ENCODE assay signal across 17 cellular contexts in genomic region chr6:82381278-82381677, GRCh38. TPM values are rescaled to one million over a fixed set of nuclear protein-coding genes. Genes with fewer than 3 reads are reported as not detected.
A peak's percentile ranks its signal among the peaks of the same experiment; 100 is the strongest.
DNase-seq lines count a peak whose midpoint lies in the region; ATAC-seq, FAIRE-seq and TF ChIP-seq lines count a peak whose summit lies in the region.
"Had no signal": no experiment of that assay in that cellular context is flagged by ENCODE, and none has a peak within 500 bp of the region (broad histone marks: within the 10 kb centered on the region; RNA-seq: fewer than 3 reads in every experiment).

No MANE protein-coding gene starts in this region.

- no peaks in the 10 kb centered on the region for H3K27me3 Mint-ChIP-seq in MCF 10A (ENCODE audit: insufficient read depth, unreplicated experiment)
- H3K27me3 Mint-ChIP-seq: activated T-helper 17 cell treated with anti-CD3 and anti-CD28 coated beads, Interleukin-2, amount 50 U/mL, for 72 hours had no signal

- H3K4me1 Mint-ChIP-seq in MCF 10A (ENCODE audit: insufficient read depth, unreplicated experiment) = peaks cover 19% of the 10 kb centered on the region
- H3K4me1 Mint-ChIP-seq: activated T-helper 17 cell treated with anti-CD3 and anti-CD28 coated beads, Interleukin-2, amount 50 U/mL, for 72 hours had no signal

- in situ Hi-C loops in HepG2 (cut with HindIII; ENCODE audit: extremely low pct_ligation_motif_present, low pct_unique_long_range_greater_than_20kb) = no loop called here

- H3K9me3 Mint-ChIP-seq in MCF 10A (ENCODE audit: unreplicated experiment) = peaks cover 5% of the 10 kb centered on the region

- 0% methylated on average over 1 of the region's 1 CpG for WGBS in HepG2 (ENCODE audit: low lambda C conversion rate)

- ATAC-seq in GM19324 (IDR thresholded peaks at IDR 0.05; ENCODE audit: low FRiP score, unreplicated experiment) = peak; percentile 84
- peak; percentile 55 for ATAC-seq in GM21786 (IDR thresholded peaks at IDR 0.05; ENCODE audit: unreplicated experiment)
- peak; percentile 67 for ATAC-seq in HG03108 (IDR thresholded peaks at IDR 0.05; ENCODE audit: unreplicated experiment)
- no peak for ATAC-seq in HepG2
- ATAC-seq: activated T-helper 17 cell treated with anti-CD3 and anti-CD28 coated beads, Interleukin-2, amount 50 U/mL, for 72 hours had no signal

- no TSS peak for BruUV-seq in HepG2 (replicated peaks; lab: Mats Ljungman, UMichigan)
- BruUV-seq in MCF 10A (replicated peaks; lab: Mats Ljungman, UMichigan) = no TSS peak

- FAIRE-seq in HepG2 (lab: Jason Lieb, UNC) = no peak
- FAIRE-seq: A204.1, urothelium cell line had no signal

- no peak for TF ChIP-seq RAD21 in HepG2 (CRISPR knock-in tag; IDR thresholded peaks at IDR 0.05)

- TF ChIP-seq EP300 in HepG2 (IDR thresholded peaks at IDR 0.05; ENCODE audit: low read depth in 2 of 2, low read length in 2 of 2) (no peak), HepG2 (CRISPR knock-in tag; IDR thresholded peaks at IDR 0.05; ENCODE audit: borderline replicate concordance) (no peak)

- no peak overlapping the region for H3K9ac ChIP-seq in HepG2 (ENCODE audit: insufficient read depth, low read depth, low read length)

- no peak for TF ChIP-seq POLR2A in HepG2 (IDR thresholded peaks at IDR 0.05; ENCODE audit: insufficient read depth in 1 of 2, low read depth in 2 of 2, low read length in 2 of 2)

- H3K4me1 ChIP-seq in HepG2 (ENCODE audit: insufficient read depth, low read length) = no peaks in the 10 kb centered on the region
- H3K4me1 ChIP-seq in right atrium auricular region = no peaks in the 10 kb centered on the region
- H3K4me1 ChIP-seq: Caco-2 had no signal

- no peaks in the 10 kb centered on the region for H3K36me3 Mint-ChIP-seq in MCF 10A (ENCODE audit: insufficient read depth, unreplicated experiment)

- H3K36me3 ChIP-seq in GM06990 (ENCODE audit: control insufficient read depth, insufficient read depth, low read length) = no peaks in the 10 kb centered on the region
- H3K36me3 ChIP-seq in HepG2 (replicated peaks in 1 of 2; ENCODE audit: control insufficient read depth in 1 of 2, insufficient read depth in 2 of 2, low read length in 2 of 2) = no peaks in the 10 kb centered on the region
- no peaks in the 10 kb centered on the region for H3K36me3 ChIP-seq in right atrium auricular region
- H3K36me3 ChIP-seq: HAP-1 had no signal

- H2AFZ ChIP-seq in HepG2 (ENCODE audit: low read length) = no peak overlapping the region

- H3K9me3 ChIP-seq in HepG2 (ENCODE audit: low read length) (no peaks in the 10 kb centered on the region), right atrium auricular region (no peaks in the 10 kb centered on the region)
- H3K9me3 ChIP-seq: Caco-2 had no signal

- H3K27ac ChIP-seq in HepG2 (ENCODE audit: extremely low read length, insufficient read depth, low read length) = no peak overlapping the region
- no peak overlapping the region for H3K27ac ChIP-seq in right atrium auricular region

- H3K27me3 ChIP-seq in GM06990 (replicated peaks; ENCODE audit: control insufficient read depth, insufficient read depth, low read length) = no peaks in the 10 kb centered on the region
- H3K27me3 ChIP-seq in HepG2 (ENCODE audit: control insufficient read depth in 1 of 2, insufficient read depth in 2 of 2, low read length in 2 of 2) = no peaks in the 10 kb centered on the region; a peak in 1 of 5 replicates
- no peaks in the 10 kb centered on the region for H3K27me3 ChIP-seq in right atrium auricular region

- H4K20me1 ChIP-seq in HepG2 (ENCODE audit: insufficient read depth, low read length) = no peaks in the 10 kb centered on the region

- DNase-seq in GM06990 (ENCODE audit: extremely low read depth, insufficient read length) (peak; percentile 35), HepG2 (ENCODE audit: low spot score) (no peak), right atrium auricular region (ENCODE audit: low spot score) (no peak), activated gamma-delta T cell treated with Interleukin-2 at 50 U/mL for 16 hours (no peak), MCF 10A (ENCODE audit: unreplicated experiment) (no peak)
- DNase-seq: activated CD4-positive, alpha-beta T cell treated with anti-CD3 and anti-CD28 coated beads for 48 hours; Caco-2; NCI-H1105; NCI-H510A; T-helper 2 cell had no signal

- TF ChIP-seq CTCF in GM06990 (IDR thresholded peaks at IDR 0.05; ENCODE audit: insufficient read depth, low read length, poor library complexity, severe bottlenecking) (no peak), HepG2 (CRISPR knock-in tag; IDR thresholded peaks at IDR 0.05) (no peak), right atrium auricular region (IDR thresholded peaks at IDR 0.05) (no peak), MCF 10A (IDR thresholded peaks at IDR 0.05; ENCODE audit: unreplicated experiment) (no peak)

- no peak overlapping the region for H3K4me2 ChIP-seq in HepG2 (ENCODE audit: low read depth, low read length)

- H3K79me2 ChIP-seq in HepG2 (ENCODE audit: insufficient read depth, low read length) = no peaks in the 10 kb centered on the region

- no peak overlapping the region for H3K4me3 Mint-ChIP-seq in MCF 10A (ENCODE audit: unreplicated experiment)
- H3K4me3 Mint-ChIP-seq: activated T-helper 17 cell treated with anti-CD3 and anti-CD28 coated beads, Interleukin-2, amount 50 U/mL, for 72 hours had no signal

- intact Hi-C loops in HepG2 (cut with micrococcal nuclease; ENCODE audit: unreplicated experiment) = no loop called here
- intact Hi-C loops in MCF 10A (cut with micrococcal nuclease) = no loop called here

- POLR2A ChIA-PET in HepG2 (lab: Yijun Ruan, JAX) (no interaction called here), MCF 10A (lab: Yijun Ruan, JAX) (interaction anchor here (0.9 to 2.5 kb wide), 3 partner anchors 10 to 17 kb away, joined by 3 to 21 read pairs (median 10); no protein-coding TSS in a partner anchor)

- H3K27ac Mint-ChIP-seq in MCF 10A (ENCODE audit: low read depth, unreplicated experiment) = no peak overlapping the region
- H3K27ac Mint-ChIP-seq: activated T-helper 17 cell treated with anti-CD3 and anti-CD28 coated beads, Interleukin-2, amount 50 U/mL, for 72 hours had no signal

- CTCF ChIA-PET in HepG2 (lab: Yijun Ruan, JAX; ENCODE audit: low intra/inter-chr PET ratio, low total read pairs) = no interaction called here
- CTCF ChIA-PET in MCF 10A (lab: Yijun Ruan, JAX) = interaction anchor here (1.2 kb wide), 1 partner anchor 687 kb away, joined by 7 read pairs; the partner anchor contains the start of gene DOP1A

- H3K4me3 ChIP-seq in GM06990 (replicated peaks; ENCODE audit: low read depth, low read length) = no peak overlapping the region
- no peak overlapping the region for H3K4me3 ChIP-seq in HepG2 (replicated peaks in 1 of 3; ENCODE audit: insufficient read depth in 1 of 3, low read depth in 2 of 3, low read length in 3 of 3)
- H3K4me3 ChIP-seq in right atrium auricular region = no peak overlapping the region
- H3K4me3 ChIP-seq: HAP-1 had no signal

TF ChIP-seq in HepG2, 621 proteins besides CTCF, POLR2A, EP300 and RAD21:
- TF ChIP-seq KDM3A (CRISPR knock-in tag; IDR thresholded peaks at IDR 0.05; ENCODE audit: low read depth) (no peak), MIER2 (CRISPR knock-in tag; IDR thresholded peaks at IDR 0.05) (no peak), POGZ (CRISPR knock-in tag; IDR thresholded peaks at IDR 0.05) (no peak), MBNL3 (CRISPR knock-in tag; conservative IDR thresholded peaks at IDR 0.05) (no peak), KDM1A (CRISPR knock-in tag; IDR thresholded peaks at IDR 0.05) (no peak)

RNA-seq across cellular contexts. Expression of gene TPBG, which starts 17.7 kb away (rescaled TPM):
- 0.39 and 0.75 TPM in 2 replicates for total RNA-seq in HepG2 (2016; rRNA removed; fragmentation: Illumina TruSeq; extraction: Trizol)
- 0.09 TPM in 1 of 2 replicates, not detected in the other for total RNA-seq in HepG2 (2016; cell fraction: cytosol; rRNA removed; fragmentation: Illumina TruSeq; extraction: Trizol; ENCODE audit: low read depth)
- total RNA-seq in HepG2 (2016; cell fraction: insoluble cytoplasmic fraction; rRNA removed; fragmentation: Illumina TruSeq; extraction: Trizol) = 0.31 and 0.84 TPM in 2 replicates
- total RNA-seq in HepG2 (2016; cell fraction: membrane; rRNA removed; fragmentation: Illumina TruSeq; extraction: Trizol) = 0.12 and 0.14 TPM in 2 replicates
- 0.81 and 0.94 TPM in 2 replicates for total RNA-seq in HepG2 (2016; cell fraction: nucleus; rRNA removed; fragmentation: Illumina TruSeq; extraction: Trizol)
- polyA plus RNA-seq in HepG2 (2011; rRNA removed) = 0.73 and 0.82 TPM in 2 replicates
- polyA plus RNA-seq in HepG2 (2011; cell fraction: cytosol; rRNA removed) = 0.28 and 0.35 TPM in 2 replicates
- polyA plus RNA-seq in HepG2 (2011; cell fraction: nucleus; rRNA removed) = 1.4 and 1.6 TPM in 2 replicates
- 0.11 and 0.41 TPM in 2 replicates for polyA plus RNA-seq in HepG2 (2012)
- 0.05 and 0.07 TPM in 2 replicates for polyA plus RNA-seq in HepG2 (2016; cell fraction: cytosol; fragmentation: Illumina TruSeq; extraction: Trizol; ENCODE audit: low read depth)
- 0.32 and 0.43 TPM in 2 replicates for polyA plus RNA-seq in HepG2 (2016; cell fraction: insoluble cytoplasmic fraction; fragmentation: Illumina TruSeq; extraction: Trizol; ENCODE audit: low read depth)
- polyA plus RNA-seq in HepG2 (2016; cell fraction: membrane; fragmentation: Illumina TruSeq; extraction: Trizol; ENCODE audit: low read depth) = 0.07 and 0.10 TPM in 2 replicates
- polyA plus RNA-seq in HepG2 (2016; cell fraction: nucleus; fragmentation: Illumina TruSeq; extraction: Trizol; ENCODE audit: insufficient read depth, low read depth) = 1.6 TPM in 2 replicates
- polyA minus RNA-seq in HepG2 (2011; rRNA and poly(A)+ RNA removed; ENCODE audit: low replicate concordance) = 0.56 and 13.9 TPM in 2 replicates
- polyA minus RNA-seq in HepG2 (2011; cell fraction: cytosol; rRNA and poly(A)+ RNA removed) = 0.89 and 1.2 TPM in 2 replicates
- 0.75 and 0.77 TPM in 2 replicates for polyA minus RNA-seq in HepG2 (2011; cell fraction: nucleus; rRNA and poly(A)+ RNA removed)
- total RNA-seq in right atrium auricular region = 10 to 100 TPM in 1 of 2 donors, 1 to 10 TPM in 1; 7.4 to 16.7 TPM
- 72.9 and 96.9 TPM in 2 replicates for total RNA-seq in MCF 10A (2022)
